6 cellular contexts compared by ENCODE assay signal in genomic region chr20:51997281-51997936, GRCh38.
DNase-seq lines count a peak whose midpoint lies in the region; ATAC-seq, FAIRE-seq and TF ChIP-seq lines count a peak whose summit lies in the region.
"Not testable (repeated sequence)": the region's sequence is repeated elsewhere in the genome, so short reads cannot be mapped to it uniquely, and the experiment has no call there.

No MANE protein-coding gene starts in this region.

- H4K20me1 ChIP-seq in HepG2 (ENCODE audit: insufficient read depth, low read length): not testable (repeated sequence)

- H3K9ac ChIP-seq in HepG2 (ENCODE audit: insufficient read depth, low read depth, low read length): not testable (repeated sequence)

- H3K27me3 ChIP-seq in RWPE2 (ENCODE audit: insufficient read depth, poor library complexity, severe bottlenecking); HepG2 (ENCODE audit: control insufficient read depth in 1 of 2, insufficient read depth in 2 of 2, low read length in 2 of 2); testis: not testable (repeated sequence)

- H3K27me3 Mint-ChIP-seq in WTC11 (ENCODE audit: low read depth); neural crest cell (ENCODE audit: low read depth): not testable (repeated sequence)

- not testable (repeated sequence) for H3K4me1 ChIP-seq in A549; RWPE2 (ENCODE audit: insufficient read depth, poor library complexity, severe bottlenecking); testis
- peaks cover 14% of the 10 kb centered on the region for H3K4me1 ChIP-seq in HepG2 (ENCODE audit: insufficient read depth, low read length)

- ATAC-seq in A549; RWPE2 (ENCODE audit: low read depth); WTC11; HepG2: not testable (repeated sequence)

- WGBS in A549 (ENCODE audit: missing lambda C conversion rate): 77% methylated on average over 4 of the region's 4 CpGs
- WGBS in HepG2 (ENCODE audit: low lambda C conversion rate): 33% methylated on average over 4 of the region's 4 CpGs
- WGBS in testis, 2 donors: 59 to 67% methylated on average over 4 of the region's 4 CpGs

- not testable (repeated sequence) for H3K36me3 Mint-ChIP-seq in WTC11; neural crest cell (ENCODE audit: low read depth)

- TF ChIP-seq EP300 in A549 (IDR thresholded peaks at IDR 0.05); HepG2 (IDR thresholded peaks at IDR 0.05; ENCODE audit: low read depth in 2 of 2, low read length in 2 of 2); HepG2 (CRISPR knock-in tag; IDR thresholded peaks at IDR 0.05; ENCODE audit: borderline replicate concordance): not testable (repeated sequence)

- not testable (repeated sequence) for FAIRE-seq in A549 (lab: Jason Lieb, UNC); HepG2 (lab: Jason Lieb, UNC)

- not testable (repeated sequence) for H2AFZ ChIP-seq in HepG2 (ENCODE audit: low read length)

- TF ChIP-seq POLR2A in A549 (IDR thresholded peaks at IDR 0.05; ENCODE audit: low read length); HepG2 (IDR thresholded peaks at IDR 0.05; ENCODE audit: insufficient read depth in 1 of 2, low read depth in 2 of 2, low read length in 2 of 2); testis (IDR thresholded peaks at IDR 0.05): not testable (repeated sequence)

- not testable (repeated sequence) for BruUV-seq in HepG2 (replicated peaks; lab: Mats Ljungman, UMichigan)

- peak overlapping the region in 1 of 2 experiments; percentile 17; a peak in 1 of 6 replicates for H3K27ac ChIP-seq in A549
- not testable (repeated sequence) for H3K27ac ChIP-seq in RWPE2 (ENCODE audit: poor library complexity, severe bottlenecking); HepG2 (ENCODE audit: extremely low read length, insufficient read depth, low read length)
- H3K27ac ChIP-seq in testis: peak overlapping the region; percentile 56 to 63

- in situ Hi-C loops in HepG2 (cut with HindIII; ENCODE audit: extremely low pct_ligation_motif_present, low pct_unique_long_range_greater_than_20kb): loop anchor here (10.0 kb wide), 1 partner anchor 57 kb away; no protein-coding TSS in a partner anchor

- not testable (repeated sequence) for H3K4me3 Mint-ChIP-seq in WTC11, neural crest cell

- CTCF ChIA-PET in A549 (lab: Yijun Ruan, JAX) (interaction anchor here (1.1 kb wide), 1 partner anchor 10 kb away, joined by 3 read pairs; no protein-coding TSS in a partner anchor), WTC11 (lab: Charles Lee) (interaction anchor here (0.6 kb wide), 1 partner anchor 355 kb away, joined by 3 read pairs; no protein-coding TSS in a partner anchor)
- CTCF ChIA-PET in HepG2 (lab: Yijun Ruan, JAX; ENCODE audit: low intra/inter-chr PET ratio, low total read pairs): not testable (repeated sequence)

- not testable (repeated sequence) for H3K79me2 ChIP-seq in HepG2 (ENCODE audit: insufficient read depth, low read length)

- not testable (repeated sequence) for TF ChIP-seq RAD21 in A549 (conservative IDR thresholded peaks at IDR 0.05 in 1 of 2, IDR thresholded peaks at IDR 0.05 in 1 of 2); HepG2 (CRISPR knock-in tag; IDR thresholded peaks at IDR 0.05)

- not testable (repeated sequence) for H3K4me2 ChIP-seq in A549; HepG2 (ENCODE audit: low read depth, low read length)

- POLR2A ChIA-PET in A549 (lab: Yijun Ruan, JAX); HepG2 (lab: Yijun Ruan, JAX): not testable (repeated sequence)
- POLR2A ChIA-PET in WTC11 (lab: Charles Lee): interaction anchor here (0.6 kb wide), 1 partner anchor 411 kb away, joined by 3 read pairs; no protein-coding TSS in a partner anchor

- H3K4me1 Mint-ChIP-seq in WTC11 (peaks cover 16% of the 10 kb centered on the region), neural crest cell (peaks cover 23% of the 10 kb centered on the region)

- not testable (repeated sequence) for TF ChIP-seq CTCF in A549 (IDR thresholded peaks at IDR 0.05); RWPE2 (IDR thresholded peaks at IDR 0.05; ENCODE audit: poor library complexity, severe bottlenecking); WTC11 (IDR thresholded peaks at IDR 0.05); HepG2 (CRISPR knock-in tag; IDR thresholded peaks at IDR 0.05); neural crest cell (conservative IDR thresholded peaks at IDR 0.05); testis (IDR thresholded peaks at IDR 0.05)

- H3K9me3 ChIP-seq in A549; RWPE2 (ENCODE audit: severe bottlenecking); HepG2 (ENCODE audit: low read length); testis: not testable (repeated sequence)

- not testable (repeated sequence) for H3K36me3 ChIP-seq in RWPE2 (ENCODE audit: low read depth); HepG2 (replicated peaks in 1 of 2; ENCODE audit: control insufficient read depth in 1 of 2, insufficient read depth in 2 of 2, low read length in 2 of 2); testis (ENCODE audit: low read depth, missing control alignments)

- not testable (repeated sequence) for H3K27ac Mint-ChIP-seq in WTC11
- peak overlapping the region; percentile 87 for H3K27ac Mint-ChIP-seq in neural crest cell (ENCODE audit: unreplicated experiment)

- intact Hi-C loops in HepG2 (cut with micrococcal nuclease; ENCODE audit: unreplicated experiment); testis (cut with DNase I; ENCODE audit: low total_unique reads): not testable (repeated sequence)

- DNase-seq in A549 (ENCODE audit: low read depth in 1 of 2, low spot score in 1 of 2); WTC11 (ENCODE audit: low spot score); HepG2 (ENCODE audit: low spot score); neural crest cell (ENCODE audit: low read depth, low spot score); testis: not testable (repeated sequence)
- DNase-seq in RWPE2 (ENCODE audit: low spot score): peak; percentile 14

- H3K9me3 Mint-ChIP-seq in WTC11, neural crest cell: not testable (repeated sequence)

- H3K4me3 ChIP-seq in A549; RWPE2 (ENCODE audit: severe bottlenecking); HepG2 (replicated peaks in 1 of 3; ENCODE audit: insufficient read depth in 1 of 3, low read depth in 2 of 3, low read length in 3 of 3); testis: not testable (repeated sequence)

TF ChIP-seq in A549, 52 proteins besides CTCF, POLR2A, EP300 and RAD21:
- peak; percentile 28 for TF ChIP-seq MAFK (IDR thresholded peaks at IDR 0.05; ENCODE audit: partially characterized antibody)

TF ChIP-seq in WTC11, 78 proteins besides CTCF, POLR2A, EP300 and RAD21:
- 0 out of 2 replicates have a peak, but pooled peaks have one; percentile 22 for TF ChIP-seq ZNF121 (CRISPR knock-in tag; IDR thresholded peaks at IDR 0.05)

TF ChIP-seq in HepG2, 621 proteins besides CTCF, POLR2A, EP300 and RAD21:
- TF ChIP-seq, protein P1, sequence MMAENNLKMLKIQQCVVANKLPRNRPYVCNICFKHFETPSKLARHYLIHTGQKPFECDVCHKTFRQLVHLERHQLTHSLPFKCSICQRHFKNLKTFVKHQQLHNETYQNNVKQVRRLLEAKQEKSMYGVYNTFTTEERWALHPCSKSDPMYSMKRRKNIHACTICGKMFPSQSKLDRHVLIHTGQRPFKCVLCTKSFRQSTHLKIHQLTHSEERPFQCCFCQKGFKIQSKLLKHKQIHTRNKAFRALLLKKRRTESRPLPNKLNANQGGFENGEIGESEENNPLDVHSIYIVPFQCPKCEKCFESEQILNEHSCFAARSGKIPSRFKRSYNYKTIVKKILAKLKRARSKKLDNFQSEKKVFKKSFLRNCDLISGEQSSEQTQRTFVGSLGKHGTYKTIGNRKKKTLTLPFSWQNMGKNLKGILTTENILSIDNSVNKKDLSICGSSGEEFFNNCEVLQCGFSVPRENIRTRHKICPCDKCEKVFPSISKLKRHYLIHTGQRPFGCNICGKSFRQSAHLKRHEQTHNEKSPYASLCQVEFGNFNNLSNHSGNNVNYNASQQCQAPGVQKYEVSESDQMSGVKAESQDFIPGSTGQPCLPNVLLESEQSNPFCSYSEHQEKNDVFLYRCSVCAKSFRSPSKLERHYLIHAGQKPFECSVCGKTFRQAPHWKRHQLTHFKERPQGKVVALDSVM (CRISPR knock-in tag; IDR thresholded peaks at IDR 0.05): peak; percentile 45; the same call in 1 of the 2 replicates
- TF ChIP-seq MAFF (IDR thresholded peaks at IDR 0.05; ENCODE audit: low read depth, low read length): 0 out of 2 replicates have a peak, but pooled peaks have one; percentile 26
- TF ChIP-seq ZNF121 (CRISPR knock-in tag; IDR thresholded peaks at IDR 0.05): peak; percentile 84
- TF ChIP-seq MAFK (conservative IDR thresholded peaks at IDR 0.05 in 1 of 2, IDR thresholded peaks at IDR 0.05 in 1 of 2; ENCODE audit: low read length in 2 of 2): peak; percentile 55 to 59; a peak in 2 of 4 replicates
